In the genomic region with DNA sequence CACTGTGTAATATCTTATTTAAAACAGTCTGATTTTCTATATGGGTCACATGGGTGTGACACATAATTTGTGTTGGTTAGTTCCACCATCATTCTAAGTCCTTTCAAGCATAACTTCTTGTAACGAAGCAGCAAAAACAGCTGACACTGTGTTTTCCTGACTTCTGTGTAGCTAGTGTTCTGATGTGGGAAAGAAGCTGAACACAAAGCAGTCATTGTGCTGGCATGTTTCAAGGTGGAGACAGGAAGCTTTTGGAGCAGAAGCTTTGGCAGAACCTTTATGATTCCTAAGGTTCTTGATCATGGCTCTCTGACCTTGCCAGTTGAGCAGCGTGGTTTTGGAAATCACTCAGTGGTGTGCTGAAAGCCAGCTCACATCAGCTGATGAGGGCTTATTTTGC, we compare ENCODE assay signal across 19 cellular contexts.
DNase-seq lines count a peak whose midpoint lies in the region; ATAC-seq, FAIRE-seq and TF ChIP-seq lines count a peak whose summit lies in the region.
"Had no signal": no experiment of that assay in that cellular context is flagged by ENCODE, and none has a peak within 500 bp of the region (broad histone marks: within the 10 kb centered on the region; RNA-seq: fewer than 3 reads in every experiment).

No MANE protein-coding gene starts in this region.

- H3K4ac ChIP-seq in H1 (replicated peaks; ENCODE audit: insufficient read length, low read depth, low read length), result no peak overlapping the region

- CTCF ChIA-PET in HepG2 (lab: Yijun Ruan, JAX; ENCODE audit: low intra/inter-chr PET ratio, low total read pairs), result no interaction called here
- CTCF ChIA-PET in H1 (lab: Charles Lee; ENCODE audit: partially characterized antibody), result no interaction called here

- TF ChIP-seq RAD21 in HepG2 (CRISPR knock-in tag; IDR thresholded peaks at IDR 0.05) (no peak), H1 (IDR thresholded peaks at IDR 0.05 in 1 of 2, conservative IDR thresholded peaks at IDR 0.05 in 1 of 2; ENCODE audit: low read depth in 2 of 2, low read length in 2 of 2) (no peak)

- no peaks in the 10 kb centered on the region for H3K79me2 ChIP-seq in HepG2 (ENCODE audit: insufficient read depth, low read length)
- no peaks in the 10 kb centered on the region for H3K79me2 ChIP-seq in H1 (ENCODE audit: control insufficient read depth in 1 of 2, insufficient read depth in 2 of 2, low read length in 2 of 2)

- H4K20me1 ChIP-seq in HepG2 (ENCODE audit: insufficient read depth, low read length) (no peaks in the 10 kb centered on the region), H1 (replicated peaks in 1 of 2; ENCODE audit: control insufficient read depth in 1 of 2, insufficient read depth in 2 of 2, low read length in 2 of 2) (no peaks in the 10 kb centered on the region)

- POLR2A ChIA-PET in HepG2 (lab: Yijun Ruan, JAX), result no interaction called here
- POLR2A ChIA-PET in H1 (lab: Charles Lee; ENCODE audit: partially characterized antibody), result no interaction called here

- H2BK120ac ChIP-seq in H1 (replicated peaks; ENCODE audit: low read depth, low read length), result no peak overlapping the region

- H3K9me3 ChIP-seq in HepG2 (ENCODE audit: low read length), result peaks cover 37% of the 10 kb centered on the region
- no peaks in the 10 kb centered on the region for H3K9me3 ChIP-seq in right lobe of liver
- no peaks in the 10 kb centered on the region for H3K9me3 ChIP-seq in H1 (ENCODE audit: insufficient read depth in 2 of 2, low read depth in 1 of 2, low read length in 1 of 2)

- H3K36me3 ChIP-seq in HepG2 (replicated peaks in 1 of 2; ENCODE audit: control insufficient read depth in 1 of 2, insufficient read depth in 2 of 2, low read length in 2 of 2) (no peaks in the 10 kb centered on the region), right lobe of liver (no peaks in the 10 kb centered on the region), H1 (ENCODE audit: control insufficient read depth in 2 of 4, insufficient read depth in 4 of 4, low read length in 3 of 4) (no peaks in the 10 kb centered on the region)

- H2BK20ac ChIP-seq in H1 (ENCODE audit: low read length), result no peak overlapping the region

- no peak overlapping the region for H3K9ac ChIP-seq in HepG2 (ENCODE audit: insufficient read depth, low read depth, low read length)
- no peak overlapping the region for H3K9ac ChIP-seq in H1 (replicated peaks in 1 of 4; ENCODE audit: extremely low read depth in 1 of 4, low read depth in 3 of 4, low read length in 3 of 4)

- no peaks in the 10 kb centered on the region for H3K79me1 ChIP-seq in H1 (ENCODE audit: low read depth, low read length)

- no peak overlapping the region for H2AFZ ChIP-seq in HepG2 (ENCODE audit: low read length)
- H2AFZ ChIP-seq in H1 (ENCODE audit: low read length), result 0 out of 2 replicates have a peak overlapping the region, but pooled peaks have one; percentile 76
- H2AFZ ChIP-seq: GM23338 had no signal

- H3K4me1 ChIP-seq in HepG2 (ENCODE audit: insufficient read depth, low read length), result no peaks in the 10 kb centered on the region
- no peaks in the 10 kb centered on the region for H3K4me1 ChIP-seq in right lobe of liver
- H3K4me1 ChIP-seq in H1 (replicated peaks in 1 of 4; ENCODE audit: control insufficient read depth in 3 of 4, insufficient read depth in 4 of 4, low read length in 3 of 4), result no peaks in the 10 kb centered on the region

- H3K27ac ChIP-seq in HepG2 (ENCODE audit: extremely low read length, insufficient read depth, low read length) (no peak overlapping the region), right lobe of liver (no peak overlapping the region), H1 (ENCODE audit: low read depth, low read length) (no peak overlapping the region)
- H3K27ac ChIP-seq: HL-60 had no signal

- H3K18ac ChIP-seq in H1 (ENCODE audit: extremely low read depth, low read length), result no peak overlapping the region

- no peaks in the 10 kb centered on the region for H3K23me2 ChIP-seq in H1 (ENCODE audit: low read depth, low read length)

- TF ChIP-seq EP300 in HepG2 (IDR thresholded peaks at IDR 0.05; ENCODE audit: low read depth in 2 of 2, low read length in 2 of 2), result no peak
- no peak for TF ChIP-seq EP300 in HepG2 (CRISPR knock-in tag; IDR thresholded peaks at IDR 0.05; ENCODE audit: borderline replicate concordance)
- TF ChIP-seq EP300 in H1 (IDR thresholded peaks at IDR 0.05; ENCODE audit: borderline replicate concordance in 1 of 2, low read depth in 2 of 2, low read length in 2 of 2), result no peak

- no peak overlapping the region for H3K4me3 ChIP-seq in HepG2 (replicated peaks in 1 of 3; ENCODE audit: insufficient read depth in 1 of 3, low read depth in 2 of 3, low read length in 3 of 3)
- no peak overlapping the region for H3K4me3 ChIP-seq in right lobe of liver
- no peak overlapping the region for H3K4me3 ChIP-seq in H1 (ENCODE audit: extremely low read depth in 1 of 4, insufficient read depth in 2 of 4, low read depth in 3 of 4, low read length in 4 of 4)
- H3K4me3 ChIP-seq: GM23338 had no signal

- TF ChIP-seq CTCF in HepG2 (CRISPR knock-in tag; IDR thresholded peaks at IDR 0.05) (no peak), right lobe of liver (IDR thresholded peaks at IDR 0.05) (no peak), H1 (IDR thresholded peaks at IDR 0.05; ENCODE audit: control extremely low read depth in 1 of 3, insufficient read depth in 1 of 3, low read depth in 1 of 3, low read length in 3 of 3) (no peak)

- H4K91ac ChIP-seq in H1 (replicated peaks; ENCODE audit: insufficient read length, low read length), result no peak overlapping the region

- no peak overlapping the region for H2BK5ac ChIP-seq in H1 (ENCODE audit: low read depth, low read length)

- TF ChIP-seq POLR2A in HepG2 (IDR thresholded peaks at IDR 0.05; ENCODE audit: insufficient read depth in 1 of 2, low read depth in 2 of 2, low read length in 2 of 2), result no peak
- TF ChIP-seq POLR2A in right lobe of liver (IDR thresholded peaks at IDR 0.05), result no peak
- TF ChIP-seq POLR2A in H1 (IDR thresholded peaks at IDR 0.05; ENCODE audit: control extremely low read depth in 1 of 2, low read depth in 2 of 2, low read length in 2 of 2), result no peak

- BruUV-seq in HepG2 (replicated peaks; lab: Mats Ljungman, UMichigan), result no TSS peak

- FAIRE-seq in HepG2 (lab: Jason Lieb, UNC) (no peak), H1 (lab: Jason Lieb, UNC) (no peak)
- FAIRE-seq: D721Med had no signal

- H3K27me3 ChIP-seq in HepG2 (ENCODE audit: control insufficient read depth in 1 of 2, insufficient read depth in 2 of 2, low read length in 2 of 2) (no peaks in the 10 kb centered on the region), right lobe of liver (no peaks in the 10 kb centered on the region), H1 (replicated peaks in 1 of 4; ENCODE audit: control insufficient read depth in 3 of 4, extremely low read depth in 1 of 4, insufficient read depth in 3 of 4, low read length in 3 of 4) (no peaks in the 10 kb centered on the region)

- ATAC-seq in HepG2, result no peak
- ATAC-seq in right lobe of liver, result no peak
- no peak for ATAC-seq in GM18868 (IDR thresholded peaks at IDR 0.05; ENCODE audit: unreplicated experiment)
- ATAC-seq in GM19023 (IDR thresholded peaks at IDR 0.05; ENCODE audit: unreplicated experiment), result no peak
- no peak for ATAC-seq in HG02588 (IDR thresholded peaks at IDR 0.05; ENCODE audit: unreplicated experiment)
- ATAC-seq: GM23338, SK-N-SH treated with all-trans-retinoic acid at 6 μM for 48 hours had no signal

- no peak overlapping the region for H2AK5ac ChIP-seq in H1 (ENCODE audit: low read depth, low read length)

- H2BK12ac ChIP-seq in H1 (ENCODE audit: low read depth, low read length), result no peak overlapping the region

- H4K5ac ChIP-seq in H1 (ENCODE audit: insufficient read length, low read depth, low read length), result no peak overlapping the region

- H3K56ac ChIP-seq in H1 (replicated peaks; ENCODE audit: insufficient read length, low read depth, low read length), result no peak overlapping the region

- H3K4me2 ChIP-seq in HepG2 (ENCODE audit: low read depth, low read length), result no peak overlapping the region
- no peak overlapping the region for H3K4me2 ChIP-seq in H1 (ENCODE audit: insufficient read depth in 1 of 2, low read depth in 2 of 2, low read length in 2 of 2)
- H3K4me2 ChIP-seq: GM23338 had no signal

- in situ Hi-C loops in HepG2 (cut with HindIII; ENCODE audit: extremely low pct_ligation_motif_present, low pct_unique_long_range_greater_than_20kb), result no loop called here

- no peak overlapping the region for H3K14ac ChIP-seq in H1 (ENCODE audit: insufficient read length)

- no peak overlapping the region for H4K8ac ChIP-seq in H1 (ENCODE audit: extremely low read depth, insufficient read depth, low read length)

- WGBS in HepG2 (ENCODE audit: low lambda C conversion rate), result 7% methylated on average over 2 of the region's 2 CpGs
- WGBS in right lobe of liver (ENCODE audit: insufficient coverage, low coverage, low lambda C conversion rate, missing lambda C conversion rate), result 48% methylated on average over 2 of the region's 2 CpGs
- 88% methylated on average over 2 of the region's 2 CpGs; no CpG with 5 or more reads in 1 of the 2 experiments for WGBS in H1 (ENCODE audit: extremely low coverage in 1 of 2, insufficient coverage in 1 of 2, insufficient read length in 1 of 2, insufficient replicate concordance in 2 of 2, low coverage in 1 of 2, low lambda C conversion rate in 2 of 2, missing lambda C conversion rate in 1 of 2), 2 experiments

- intact Hi-C loops in HepG2 (cut with micrococcal nuclease; ENCODE audit: unreplicated experiment) (no loop called here), right lobe of liver (cut with DNase I) (no loop called here)

- H2BK15ac ChIP-seq in H1 (ENCODE audit: low read length), result no peak overlapping the region

- no peak overlapping the region for H3K23ac ChIP-seq in H1 (ENCODE audit: insufficient read length)

- DNase-seq in HepG2 (ENCODE audit: low spot score) (no peak), right lobe of liver (no peak), H1 (ENCODE audit: low read depth in 1 of 2, low spot score in 2 of 2) (no peak), renal cortical epithelial cell (ENCODE audit: low read depth) (peak; percentile 4)
- DNase-seq: 8988T, HCEC 1CT, KG1, MM.1S, NCI-H2029, NCI-H446, NCI-H524 treated with DMSO at 0.1 percent for 48 hours, NCI-H774 had no signal

TF ChIP-seq in HepG2, 621 proteins besides CTCF, POLR2A, EP300 and RAD21:
- TF ChIP-seq MAFF (IDR thresholded peaks at IDR 0.05; ENCODE audit: low read depth, low read length), result peak; percentile 75
- peak; percentile 70 to 84 for TF ChIP-seq MAFK (conservative IDR thresholded peaks at IDR 0.05 in 1 of 2, IDR thresholded peaks at IDR 0.05 in 1 of 2; ENCODE audit: low read length in 2 of 2)
- TF ChIP-seq HDAC6 (IDR thresholded peaks at IDR 0.05; ENCODE audit: low read depth, low read length), result no peak

TF ChIP-seq in H1, 55 proteins besides CTCF, POLR2A, EP300 and RAD21:
- TF ChIP-seq KDM1A (IDR thresholded peaks at IDR 0.05; ENCODE audit: borderline replicate concordance, low read length) (no peak), KDM5A (IDR thresholded peaks at IDR 0.05; ENCODE audit: low read length) (no peak), TCF12 (IDR thresholded peaks at IDR 0.05; ENCODE audit: low read depth, low read length) (no peak), SIRT6 (IDR thresholded peaks at IDR 0.05; ENCODE audit: low read length) (no peak)
- TF ChIP-seq, protein P1, sequence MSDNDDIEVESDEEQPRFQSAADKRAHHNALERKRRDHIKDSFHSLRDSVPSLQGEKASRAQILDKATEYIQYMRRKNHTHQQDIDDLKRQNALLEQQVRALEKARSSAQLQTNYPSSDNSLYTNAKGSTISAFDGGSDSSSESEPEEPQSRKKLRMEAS (IDR thresholded peaks at IDR 0.05), result no peak
